Comparison of ENCODE assay signal across 23 cellular contexts in the genomic region with DNA sequence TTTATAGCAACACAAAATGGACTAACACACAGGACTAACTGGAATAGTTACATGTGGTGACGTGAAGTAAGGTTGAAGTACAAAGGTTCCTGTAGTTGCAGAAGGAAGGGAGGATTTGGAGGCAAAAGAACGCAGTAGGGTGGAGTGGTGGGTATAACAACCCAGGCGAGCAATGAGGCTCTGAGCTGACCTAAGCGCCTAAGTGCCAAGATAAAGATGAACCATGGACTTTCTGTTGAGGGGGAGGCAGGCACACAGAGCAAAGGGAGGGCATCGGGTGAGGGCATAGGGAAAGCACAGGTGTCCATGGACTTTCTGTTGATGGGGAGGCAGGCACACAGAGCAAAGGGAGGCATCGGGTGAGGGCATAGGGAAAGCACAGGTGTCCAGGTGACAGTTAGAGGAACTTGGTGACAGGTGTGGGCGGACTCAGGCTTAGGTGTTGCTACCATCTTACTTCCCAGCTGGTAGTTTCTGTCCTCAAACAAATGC. TPM values are rescaled to one million over a fixed set of nuclear protein-coding genes. Genes with fewer than 3 reads are reported as not detected.
DNase-seq lines count a peak whose midpoint lies in the region; ATAC-seq, FAIRE-seq and TF ChIP-seq lines count a peak whose summit lies in the region.
"Had no signal": no experiment of that assay in that cellular context is flagged by ENCODE, and none has a peak within 500 bp of the region (broad histone marks: within the 10 kb centered on the region; RNA-seq: fewer than 3 reads in every experiment).

No MANE protein-coding gene starts in this region.

- peaks cover 2% of the 10 kb centered on the region for H3K27me3 ChIP-seq in CD4-positive, CD25-positive, alpha-beta regulatory T cell (ENCODE audit: control insufficient read depth, insufficient read depth, low read length)
- H3K27me3 ChIP-seq in pancreas (no peaks in the 10 kb centered on the region), esophagus squamous epithelium (no peaks in the 10 kb centered on the region)
- H3K27me3 ChIP-seq: right atrium auricular region, SJSA1, uterus had no signal

- 73 to 76% methylated on average over 7 of the region's 7 CpGs for WGBS in pancreas, 2 donors
- WGBS in esophagus squamous epithelium, 2 donors = 78 to 81% methylated on average over 6 to 7 of the region's 7 CpGs

- ATAC-seq in CD4-positive, CD25-positive, alpha-beta regulatory T cell (ENCODE audit: low read depth in 2 of 2) = no peak
- peak; percentile 77 for ATAC-seq in left lobe of liver
- ATAC-seq in pancreas = no peak
- ATAC-seq in T-helper 17 cell = no peak

- H3K4me1 ChIP-seq in CD4-positive, CD25-positive, alpha-beta regulatory T cell (ENCODE audit: control insufficient read depth, insufficient read depth, low read length, poor library complexity, severe bottlenecking) = peaks cover 14% of the 10 kb centered on the region
- H3K4me1 ChIP-seq in pancreas (peaks cover 0 to 4% (median 0%) of the 10 kb centered on the region in 3 donors), esophagus squamous epithelium (peaks cover 9 to 47% (median 16%) of the 10 kb centered on the region in 3 donors)
- H3K4me1 ChIP-seq: uterus had no signal

- H3K4me1 Mint-ChIP-seq in CD4-positive, CD25-positive, alpha-beta regulatory T cell = peaks cover 5 to 29% (median 17%) of the 10 kb centered on the region in 4 donors
- H3K4me1 Mint-ChIP-seq in T-helper 17 cell = peaks cover 26% of the 10 kb centered on the region

- no peaks in the 10 kb centered on the region for H3K36me3 ChIP-seq in CD4-positive, CD25-positive, alpha-beta regulatory T cell (ENCODE audit: control insufficient read depth, insufficient read depth, low read length)
- H3K36me3 ChIP-seq in pancreas = peaks cover 0 to 15% (median 0%) of the 10 kb centered on the region in 3 donors
- peaks cover 0 to 77% (median 4%) of the 10 kb centered on the region in 3 donors for H3K36me3 ChIP-seq in esophagus squamous epithelium
- H3K36me3 ChIP-seq: right atrium auricular region, SJSA1, uterus had no signal

- no peaks in the 10 kb centered on the region for H3K36me3 Mint-ChIP-seq in CD4-positive, CD25-positive, alpha-beta regulatory T cell
- H3K36me3 Mint-ChIP-seq in T-helper 17 cell (ENCODE audit: low read depth) = peaks cover 4% of the 10 kb centered on the region
- H3K36me3 Mint-ChIP-seq: activated naive CD4-positive, alpha-beta T cell treated with anti-CD3 and anti-CD28 coated beads, Interleukin-2, amount 10 ng/mL, durations not matched to agents 7 days and 5 days; CD14-positive monocyte had no signal

- intact Hi-C loops in pancreas (cut with DNase I) (no loop called here), esophagus squamous epithelium (cut with DNase I) (no loop called here)

- TF ChIP-seq CTCF in pancreas (IDR thresholded peaks at IDR 0.05) (no peak), esophagus squamous epithelium (IDR thresholded peaks at IDR 0.05) (no peak)

- H3K27ac ChIP-seq in CD4-positive, CD25-positive, alpha-beta regulatory T cell (ENCODE audit: insufficient read depth, low read length, poor library complexity, severe bottlenecking) = no peak overlapping the region
- no peak overlapping the region for H3K27ac ChIP-seq in pancreas
- peak overlapping the region in 2 of 4 donors; percentile 97 to 98 for H3K27ac ChIP-seq in esophagus squamous epithelium
- H3K27ac ChIP-seq: epithelial cell of prostate, right atrium auricular region, SJSA1, uterus had no signal

- peak overlapping the region; percentile 62 to 83 (median 71) for H3K27ac Mint-ChIP-seq in CD4-positive, CD25-positive, alpha-beta regulatory T cell
- no peak overlapping the region for H3K27ac Mint-ChIP-seq in T-helper 17 cell
- H3K27ac Mint-ChIP-seq: activated naive CD4-positive, alpha-beta T cell treated with anti-CD3 and anti-CD28 coated beads, Interleukin-2, amount 10 ng/mL, durations not matched to agents 7 days and 5 days had no signal

- TF ChIP-seq POLR2A in esophagus squamous epithelium (IDR thresholded peaks at IDR 0.05) = no peak

- FAIRE-seq in pancreas (lab: Jason Lieb, UNC) = peak; percentile 26

- no peak overlapping the region for H3K4me3 ChIP-seq in CD4-positive, CD25-positive, alpha-beta regulatory T cell (ENCODE audit: low read depth, low read length)
- H3K4me3 ChIP-seq in pancreas (no peak overlapping the region), esophagus squamous epithelium (no peak overlapping the region)
- H3K4me3 ChIP-seq: right atrium auricular region, SJSA1, uterus had no signal

- H3K9me3 ChIP-seq in CD4-positive, CD25-positive, alpha-beta regulatory T cell (ENCODE audit: control insufficient read depth in 2 of 2, low read length in 2 of 2) = no peaks in the 10 kb centered on the region
- H3K9me3 ChIP-seq in pancreas = no peaks in the 10 kb centered on the region
- no peaks in the 10 kb centered on the region for H3K9me3 ChIP-seq in T-helper 17 cell (ENCODE audit: control insufficient read depth, low read length, poor library complexity, severe bottlenecking)
- no peaks in the 10 kb centered on the region for H3K9me3 ChIP-seq in esophagus squamous epithelium
- H3K9me3 ChIP-seq: right atrium auricular region, SJSA1, uterus had no signal

- peak overlapping the region in 2 of 4 donors; percentile 8 to 40 for H3K4me3 Mint-ChIP-seq in CD4-positive, CD25-positive, alpha-beta regulatory T cell
- no peak overlapping the region for H3K4me3 Mint-ChIP-seq in T-helper 17 cell
- H3K4me3 Mint-ChIP-seq: activated naive CD4-positive, alpha-beta T cell treated with anti-CD3 and anti-CD28 coated beads, Interleukin-2, amount 10 ng/mL, durations not matched to agents 7 days and 5 days; CD14-positive monocyte had no signal

- no peak for DNase-seq in CD4-positive, CD25-positive, alpha-beta regulatory T cell
- DNase-seq in RPMI8226 (peak; percentile 87), left lobe of liver (ENCODE audit: low spot score) (peak; percentile 91), pancreas (no peak), nucleus accumbens (lab: John Stamatoyannopoulos, UW) (no peak), COR-L47 (lab: John Stamatoyannopoulos, UW) (no peak), T-helper 17 cell (no peak), esophagus squamous epithelium (lab: John Stamatoyannopoulos, UW) (no peak)
- DNase-seq: activated CD4-positive, alpha-beta T cell treated with anti-CD3 and anti-CD28 coated beads for 4 hours; activated naive CD4-positive, alpha-beta T cell treated with anti-CD3 and anti-CD28 coated beads, Interleukin-2, amount 10 ng/mL, durations not matched to agents 7 days and 5 days; aorta; caudate nucleus; Karpas-422; NCI-H187 treated with DMSO at 0.1 percent for 48 hours; NCI-H446; stimulated activated CD4-positive, alpha-beta T cell treated with anti-CD3 and anti-CD28 coated beads, Interleukin-15, amount 100 ng/mL, for 24 hours; uterus had no signal

- H3K27me3 Mint-ChIP-seq in CD4-positive, CD25-positive, alpha-beta regulatory T cell = peaks cover 22% of the 10 kb centered on the region
- H3K27me3 Mint-ChIP-seq in T-helper 17 cell = peaks cover 18% of the 10 kb centered on the region

- H3K9me3 Mint-ChIP-seq in CD4-positive, CD25-positive, alpha-beta regulatory T cell = peaks cover 0 to 3% (median 0%) of the 10 kb centered on the region in 7 donors
- H3K9me3 Mint-ChIP-seq: activated naive CD4-positive, alpha-beta T cell treated with anti-CD3 and anti-CD28 coated beads, Interleukin-2, amount 10 ng/mL, durations not matched to agents 7 days and 5 days had no signal

RNA-seq across cellular contexts. Expression of gene SCNN1A, which starts 15.2 kb away (rescaled TPM):
- 0.86 TPM for total RNA-seq in CD4-positive, CD25-positive, alpha-beta regulatory T cell
- under 1 TPM; 0.09 to 0.60 (median 0.22) TPM for polyA plus RNA-seq in CD4-positive, CD25-positive, alpha-beta regulatory T cell
- total RNA-seq in left lobe of liver (6.8 TPM), pancreas (10 to 100 TPM; 21.0 to 56.3 (median 37.8) TPM), T-helper 17 cell (1 to 10 TPM; 2.1 to 2.8 TPM), esophagus squamous epithelium (100 to 1,000 TPM in 3 of 4 donors, 10 to 100 TPM in 1; 88.9 to 266 (median 111) TPM)
- polyA plus RNA-seq in pancreas = 10 to 100 TPM; 42.7 to 87.8 TPM
- total RNA-seq: T-helper 1 cell treated with Interleukin-12 subunit alpha and Interleukin-12 subunit beta and Interleukin-4 antibody, amounts not matched to agents 30 ng/mL and 1 ng/mL, for 36 hours had no signal

RNA-seq across cellular contexts. Expression of gene TNFRSF1A, which starts 18.2 kb away (rescaled TPM):
- 38.5 TPM for total RNA-seq in CD4-positive, CD25-positive, alpha-beta regulatory T cell
- 10 to 100 TPM; 25.6 to 39.5 (median 31.0) TPM for polyA plus RNA-seq in CD4-positive, CD25-positive, alpha-beta regulatory T cell
- 76.0 TPM for total RNA-seq in left lobe of liver
- 10 to 100 TPM; 23.5 to 68.1 (median 36.6) TPM for total RNA-seq in pancreas
- polyA plus RNA-seq in pancreas = 10 to 100 TPM; 34.2 to 43.6 TPM
- 10 to 100 TPM; 22.4 to 23.0 TPM for total RNA-seq in T-helper 17 cell
- 100 to 1,000 TPM; 121 to 190 (median 134) TPM for total RNA-seq in esophagus squamous epithelium

RNA-seq across cellular contexts. Expression of gene LTBR, which starts 23.8 kb away (rescaled TPM):
- total RNA-seq in CD4-positive, CD25-positive, alpha-beta regulatory T cell = not detected
- under 1 TPM in 1 of 4 donors, not detected in 3; 0.35 TPM for polyA plus RNA-seq in CD4-positive, CD25-positive, alpha-beta regulatory T cell
- total RNA-seq in left lobe of liver = 106 TPM
- 10 to 100 TPM; 50.0 to 75.2 (median 61.3) TPM for total RNA-seq in pancreas
- 10 to 100 TPM; 74.2 to 82.1 TPM for polyA plus RNA-seq in pancreas
- total RNA-seq in T-helper 17 cell = 1 to 10 TPM in 1 of 2 donors, under 1 TPM in 1; 0.47 to 1.4 TPM
- total RNA-seq in esophagus squamous epithelium = 100 to 1,000 TPM in 3 of 4 donors, 10 to 100 TPM in 1; 98.2 to 171 (median 136) TPM

RNA-seq across cellular contexts. Expression of gene PLEKHG6, which starts 49.6 kb away (rescaled TPM):
- not detected for total RNA-seq in CD4-positive, CD25-positive, alpha-beta regulatory T cell
- under 1 TPM in 3 of 4 donors, not detected in 1; 0.31 to 0.62 (median 0.37) TPM for polyA plus RNA-seq in CD4-positive, CD25-positive, alpha-beta regulatory T cell
- 5.0 TPM for total RNA-seq in left lobe of liver
- 10 to 100 TPM in 1 of 6 donors, 1 to 10 TPM in 5; 5.2 to 13.1 (median 7.2) TPM for total RNA-seq in pancreas
- polyA plus RNA-seq in pancreas = 10 to 100 TPM; 15.7 to 23.5 TPM
- total RNA-seq in T-helper 17 cell = not detected
- total RNA-seq in esophagus squamous epithelium = 10 to 100 TPM; 13.9 to 61.7 (median 29.2) TPM
- total RNA-seq: mononuclear cell; T-helper 1 cell treated with Interleukin-12 subunit alpha and Interleukin-12 subunit beta and Interleukin-4 antibody, amounts not matched to agents 30 ng/mL and 1 ng/mL, for 36 hours had no signal
- polyA plus RNA-seq: CD14-positive monocyte had no signal

Comparison
In these comparisons a context has a peak if more than half of its experiments do, and no peak if none do; other contexts are left out.
1. DNase-seq: peak in RPMI8226 (single experiment) and left lobe of liver (single experiment); none in CD4-positive, CD25-positive, alpha-beta regulatory T cell (0 of 3), pancreas (0 of 6), nucleus accumbens (0 of 56), COR-L47 (single experiment), T-helper 17 cell (0 of 3) and esophagus squamous epithelium (single experiment).
2. RNA of gene LTBR, which starts 23.8 kb away (total RNA-seq): 98.2 to 171 TPM in esophagus squamous epithelium, 106 TPM in left lobe of liver (single experiment) and 50.0 to 75.2 TPM in pancreas; 0.47 to 1.4 TPM in T-helper 17 cell and not detected in CD4-positive, CD25-positive, alpha-beta regulatory T cell (single experiment); every median in the first group is over 10 times any median in the second.